ENCODE assay signal across 12 cellular contexts in the genomic region with DNA sequence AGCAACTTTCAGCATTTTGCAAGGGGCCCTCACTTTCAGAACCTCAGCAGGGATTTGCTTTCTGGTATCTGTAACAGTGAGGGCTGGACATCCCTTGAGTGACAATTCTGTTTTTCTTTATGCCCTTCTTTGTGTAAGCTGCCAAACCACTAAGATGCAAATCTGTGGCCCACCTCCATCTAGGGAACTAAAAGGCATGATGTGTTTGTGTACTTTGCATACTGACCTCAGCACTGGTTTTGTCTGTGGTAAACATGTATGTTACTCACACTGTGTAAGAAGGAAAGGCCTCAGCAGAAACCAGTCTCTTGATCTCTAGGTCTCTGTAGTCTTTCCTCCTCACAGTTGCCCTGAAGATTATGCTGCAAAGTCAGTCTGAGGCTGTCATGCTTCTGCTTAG.
DNase-seq lines count a peak whose midpoint lies in the region; ATAC-seq and TF ChIP-seq lines count a peak whose summit lies in the region.
"Had no signal": no experiment of that assay in that cellular context is flagged by ENCODE, and none has a peak within 500 bp of the region (broad histone marks: within the 10 kb centered on the region; RNA-seq: fewer than 3 reads in every experiment).

No MANE protein-coding gene starts in this region.

- TF ChIP-seq CTCF in GM13977 (IDR thresholded peaks at IDR 0.05; ENCODE audit: extremely low read depth, insufficient read depth, missing control alignments) (no peak), GM20000 (IDR thresholded peaks at IDR 0.05; ENCODE audit: extremely low read depth, missing control alignments) (no peak)

- DNase-seq in GM13977 (ENCODE audit: low spot score) (peak; percentile 16), GM20000 (ENCODE audit: low spot score) (peak; percentile 9), adipocyte (ENCODE audit: low read depth) (peak; percentile 24), hypothalamus (lab: John Stamatoyannopoulos, UW) (no peak), Right ventricle myocardium inferior (ENCODE audit: missing footprints) (no peak)
- no peak for DNase-seq in activated effector memory CD4-positive, alpha-beta T cell treated with Interleukin-2 at 50 U/mL for 16 hours
- no peak for DNase-seq in activated CD4-positive, alpha-beta T cell treated with anti-CD3 and anti-CD28 coated beads for 1 hour
- DNase-seq: activated CD8-positive, alpha-beta memory T cell treated with anti-CD3 and anti-CD28 coated beads, Interleukin-2, amount 10 ng/mL, durations not matched to agents 7 days and 5 days; nephron progenitor cell; SJCRH30 had no signal

- intact Hi-C loops in Right ventricle myocardium inferior (cut with DNase I), result no loop called here

- ATAC-seq in HG03045 (IDR thresholded peaks at IDR 0.05; ENCODE audit: unreplicated experiment), result peak; percentile 98
- no peak for ATAC-seq in Right ventricle myocardium inferior
- ATAC-seq: activated CD8-positive, alpha-beta memory T cell treated with anti-CD3 and anti-CD28 coated beads, Interleukin-2, amount 10 ng/mL, durations not matched to agents 7 days and 5 days had no signal

- no peak overlapping the region for H3K4me3 ChIP-seq in adipocyte (ENCODE audit: low read length)
- H3K4me3 ChIP-seq: coronary artery, SJCRH30 had no signal

- H3K9me3 ChIP-seq in adipocyte (ENCODE audit: control insufficient read depth, low read length), result no peaks in the 10 kb centered on the region
- H3K9me3 ChIP-seq: SJCRH30 had no signal

- in situ Hi-C loops in GM13977 (cut with MboI; ENCODE audit: low pct_unique_long_range_greater_than_20kb, low sequenced_read_pairs, unreplicated experiment), result no loop called here

- H3K4me1 ChIP-seq in adipocyte (ENCODE audit: control insufficient read depth, insufficient read depth, low read length), result peaks cover 8% of the 10 kb centered on the region

- H3K9ac ChIP-seq in adipocyte (ENCODE audit: low read length), result no peak overlapping the region

- H3K36me3 ChIP-seq in adipocyte (ENCODE audit: control insufficient read depth, insufficient read depth, low read length, severe bottlenecking), result no peaks in the 10 kb centered on the region
- H3K36me3 ChIP-seq: SJCRH30 had no signal

- H3K27me3 ChIP-seq in adipocyte (replicated peaks; ENCODE audit: control insufficient read depth, insufficient read depth, low read length), result no peaks in the 10 kb centered on the region
- H3K27me3 ChIP-seq: SJCRH30 had no signal

Comparison
In these comparisons a context has a peak if more than half of its experiments do, and no peak if none do; other contexts are left out.
1. DNase-seq: peak in GM13977 (single experiment), GM20000 (single experiment) and adipocyte (single experiment); none in activated effector memory CD4-positive, alpha-beta T cell treated with Interleukin-2 at 50 U/mL for 16 hours (single experiment), hypothalamus (0 of 51), Right ventricle myocardium inferior (single experiment) and activated CD4-positive, alpha-beta T cell treated with anti-CD3 and anti-CD28 coated beads for 1 hour (single experiment).